Comparison of ENCODE assay signal across 23 cellular contexts in the genomic region with DNA sequence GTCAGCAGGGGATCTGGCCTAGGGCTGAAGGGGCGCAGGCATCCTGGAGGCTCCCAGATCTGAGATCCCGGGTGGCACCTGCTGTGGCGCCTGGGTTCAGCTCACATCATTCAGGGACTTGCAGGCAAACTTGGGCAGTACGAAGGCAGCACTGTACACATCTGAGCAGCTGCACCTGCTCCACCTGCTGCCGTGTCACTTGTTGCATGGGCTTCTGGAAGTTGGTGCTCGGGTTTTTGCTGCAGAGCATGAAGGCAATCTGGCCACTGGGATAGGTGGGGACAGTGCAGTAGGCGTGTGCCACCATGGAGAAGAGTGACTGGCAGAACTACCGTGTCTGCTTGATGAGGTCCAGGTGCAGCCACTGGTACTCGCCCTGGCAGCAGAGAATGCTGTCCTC.
"Had no signal": no experiment of that assay in that cellular context is flagged by ENCODE, and none has a peak within 500 bp of the region (broad histone marks: within the 10 kb centered on the region; RNA-seq: fewer than 3 reads in every experiment).

No MANE protein-coding gene starts in this region.

- H3K4me1 ChIP-seq: Peyer's patch had no signal

- DNase-seq: activated CD4-positive, alpha-beta T cell treated with anti-CD3 and anti-CD28 coated beads for 36 hours; activated CD4-positive, alpha-beta T cell treated with anti-CD3 and anti-CD28 coated beads, Interleukin-2, amount 10 ng/mL, durations not matched to agents 7 days and 5 days; activated CD4-positive, alpha-beta T cell treated with anti-CD3 and anti-CD28 coated beads, Interleukin-2, amount 50 U/mL, for 48 hours; activated CD8-positive, alpha-beta T cell treated with anti-CD3 and anti-CD28 coated beads, Interleukin-2, amount 10 ng/mL, durations not matched to agents 7 days and 5 days; activated gamma-delta T cell treated with Interleukin-2 at 50 U/mL for 16 hours; activated naive CD4-positive, alpha-beta T cell treated with anti-CD3 and anti-CD28 coated beads for 36 hours; activated naive CD8-positive, alpha-beta T cell treated with anti-CD3 and anti-CD28 coated beads, Interleukin-2, amount 50 U/mL, for 24 hours; activated T-cell treated with anti-CD3 and anti-CD28 coated beads, Interleukin-2, amount 50 U/mL, for 24 hours; anterior cingulate cortex; brain microvascular endothelial cell; central memory CD4-positive, alpha-beta T cell; NCI-H1092 treated with DMSO at 0.1 percent for 48 hours; NCI-H1436; NCI-H1930; NCI-H2081 treated with DMSO at 0.1 percent for 48 hours; NCI-H226; NCI-H524 treated with DMSO at 0.1 percent for 48 hours; PC-3; Peyer's patch; RPMI8226; SHP77 treated with DMSO at 0.1 percent for 48 hours; SK-N-SH had no signal

- H3K4me3 ChIP-seq: Peyer's patch, SJSA1 had no signal

- H3K27ac ChIP-seq: brain microvascular endothelial cell, Peyer's patch, SJSA1 had no signal

- ATAC-seq: activated CD4-positive, alpha-beta T cell treated with anti-CD3 and anti-CD28 coated beads for 36 hours; activated CD8-positive, alpha-beta T cell treated with anti-CD3 and anti-CD28 coated beads, Interleukin-2, amount 10 ng/mL, durations not matched to agents 7 days and 5 days; activated naive CD8-positive, alpha-beta T cell treated with anti-CD3 and anti-CD28 coated beads, Interleukin-2, amount 50 U/mL, for 24 hours; PC-3 had no signal

- H3K27me3 ChIP-seq: brain microvascular endothelial cell, Peyer's patch, SJSA1 had no signal

- H3K9me3 ChIP-seq: Peyer's patch, SJSA1, SK-N-SH had no signal
